ENCODE assay signal across 29 cellular contexts in the genomic region with DNA sequence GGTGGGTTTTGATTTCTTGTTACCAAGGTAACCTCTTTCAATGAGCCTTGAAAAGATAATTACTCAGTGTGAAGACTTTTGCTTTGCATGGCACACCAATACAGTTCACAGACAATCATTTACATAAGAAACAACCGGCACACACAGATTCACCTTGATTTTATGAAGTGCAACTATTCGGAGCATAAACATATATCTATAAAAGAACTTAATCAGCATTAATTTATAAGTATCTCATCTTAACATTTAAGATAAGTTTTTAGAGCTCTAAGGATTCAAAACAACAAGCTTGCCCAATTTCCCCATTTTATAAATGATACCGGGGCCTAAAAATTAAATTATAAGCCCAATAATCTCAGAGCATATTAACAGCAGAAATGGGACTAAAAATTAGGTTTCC.
"Had no signal": no experiment of that assay in that cellular context is flagged by ENCODE, and none has a peak within 500 bp of the region (broad histone marks: within the 10 kb centered on the region; RNA-seq: fewer than 3 reads in every experiment).

No MANE protein-coding gene starts in this region.

- H3K4me3 ChIP-seq: adrenal gland, body of pancreas, esophagus muscularis mucosa, gastrocnemius medialis, heart left ventricle had no signal

- H3K27ac ChIP-seq: adrenal gland, body of pancreas, esophagus muscularis mucosa, foreskin keratinocyte, gastrocnemius medialis, heart left ventricle had no signal

- DNase-seq: activated CD4-positive, alpha-beta memory T cell treated with anti-CD3 and anti-CD28 coated beads for 36 hours; activated CD4-positive, alpha-beta T cell treated with anti-CD3 and anti-CD28 coated beads for 36 hours; activated CD4-positive, alpha-beta T cell treated with anti-CD3 and anti-CD28 coated beads, Interleukin-2, amount 10 ng/mL, durations not matched to agents 24 days and 14 days; activated CD4-positive, CD25-positive, alpha-beta regulatory T cell; activated CD4-positive, CD25-positive, alpha-beta regulatory T cell treated with anti-CD3 and anti-CD28 coated beads, Interleukin-2, amount 50 U/mL, for 72 hours; activated CD8-positive, alpha-beta memory T cell treated with anti-CD3 and anti-CD28 coated beads, Interleukin-2, amount 10 ng/mL, durations not matched to agents 7 days and 5 days; activated CD8-positive, alpha-beta memory T cell treated with anti-CD3 and anti-CD28 coated beads, Interleukin-2, amount 50 U/mL, for 4 hours; activated CD8-positive, alpha-beta T cell treated with anti-CD3 and anti-CD28 coated beads, Interleukin-2, amount 10 ng/mL, durations not matched to agents 7 days and 5 days; activated effector memory CD4-positive, alpha-beta T cell treated with anti-CD3 and anti-CD28 coated beads, Interleukin-2, amount 50 U/mL, for 16 hours; activated naive CD4-positive, alpha-beta T cell treated with anti-CD3 and anti-CD28 coated beads for 36 hours; activated naive CD8-positive, alpha-beta T cell treated with anti-CD3 and anti-CD28 coated beads for 36 hours; activated naive CD8-positive, alpha-beta T cell treated with anti-CD3 and anti-CD28 coated beads, Interleukin-2, amount 50 U/mL, for 24 hours; activated T-cell treated with anti-CD3 and anti-CD28 coated beads, Interleukin-2, amount 50 U/mL, for 1 hour; activated T-cell treated with anti-CD3 and anti-CD28 coated beads, Interleukin-2, amount 50 U/mL, for 48 hours; adrenal gland; amygdala; aorta; body of pancreas; cortex of kidney; dermis blood vessel endothelial cell; effector CD4-positive, alpha-beta T cell; effector memory CD8-positive, alpha-beta T cell; erythroblast; foreskin keratinocyte; gastrocnemius medialis; glutamatergic neuron; heart left ventricle had no signal

- H3K4me1 ChIP-seq: adrenal gland, body of pancreas, esophagus muscularis mucosa, foreskin keratinocyte, gastrocnemius medialis, heart left ventricle had no signal

- H3K9me3 ChIP-seq: adrenal gland, body of pancreas, esophagus muscularis mucosa, gastrocnemius medialis had no signal

- FAIRE-seq: colon had no signal

- ATAC-seq: activated CD4-positive, alpha-beta T cell treated with anti-CD3 and anti-CD28 coated beads for 36 hours; activated CD8-positive, alpha-beta memory T cell treated with anti-CD3 and anti-CD28 coated beads, Interleukin-2, amount 10 ng/mL, durations not matched to agents 7 days and 5 days; activated CD8-positive, alpha-beta T cell treated with anti-CD3 and anti-CD28 coated beads, Interleukin-2, amount 10 ng/mL, durations not matched to agents 7 days and 5 days; activated naive CD8-positive, alpha-beta T cell treated with anti-CD3 and anti-CD28 coated beads, Interleukin-2, amount 50 U/mL, for 24 hours; body of pancreas; effector memory CD8-positive, alpha-beta T cell; foreskin keratinocyte; gastrocnemius medialis; heart left ventricle had no signal
